Comparison of ENCODE assay signal across 8 cellular contexts in the genomic region with DNA sequence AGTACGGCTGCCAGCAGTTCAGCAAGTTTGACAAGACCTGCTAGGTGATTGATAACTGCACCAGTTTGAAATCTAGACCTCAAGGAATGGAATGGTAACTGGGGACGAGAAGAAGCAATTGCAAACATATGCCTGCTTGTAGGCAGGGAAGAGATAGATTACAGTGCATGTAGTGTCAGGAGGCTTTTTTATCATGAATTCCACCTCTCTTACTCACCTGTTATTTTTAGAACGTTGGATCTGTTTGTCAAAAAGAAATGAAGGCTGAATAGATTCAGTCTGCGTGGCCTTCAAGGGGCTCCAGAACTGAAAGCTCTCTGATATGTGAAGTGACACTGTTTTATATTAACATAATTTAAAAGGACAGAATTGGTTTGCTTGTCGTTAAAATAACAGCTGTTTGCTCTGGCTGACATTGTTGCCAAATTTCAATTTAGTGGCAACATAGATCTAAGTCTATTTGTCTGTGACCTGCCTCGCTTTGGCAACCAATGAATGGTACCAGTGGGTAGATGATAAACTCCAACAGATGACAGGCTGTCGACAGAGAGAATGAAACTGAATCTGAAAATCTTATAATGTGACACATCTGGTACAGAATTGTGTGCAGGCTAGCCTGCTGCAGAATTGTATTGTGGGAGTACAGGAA.
DNase-seq lines count a peak whose midpoint lies in the region; ATAC-seq and TF ChIP-seq lines count a peak whose summit lies in the region.

No MANE protein-coding gene starts in this region.

- peaks cover 0 to 17% (median 7%) of the 10 kb centered on the region in 3 donors for H3K36me3 Mint-ChIP-seq in naive thymus-derived CD8-positive, alpha-beta T cell

- peak overlapping the region in 1 of 10 donors; percentile 54 for H3K27ac Mint-ChIP-seq in naive thymus-derived CD8-positive, alpha-beta T cell

- TF ChIP-seq POLR2A in spleen (IDR thresholded peaks at IDR 0.05), result no peak

- no peak for TF ChIP-seq CTCF in A673 (conservative IDR thresholded peaks at IDR 0.05; ENCODE audit: low read depth, low read length)
- TF ChIP-seq CTCF in RWPE2 (IDR thresholded peaks at IDR 0.05; ENCODE audit: poor library complexity, severe bottlenecking), result no peak
- no peak for TF ChIP-seq CTCF in spleen (IDR thresholded peaks at IDR 0.05 in 8 of 11, conservative IDR thresholded peaks at IDR 0.05 in 3 of 11)

- 56 to 76% (median 71%) methylated on average over 7 of the region's 7 CpGs for WGBS in spleen, 5 donors

- H3K36me3 ChIP-seq in A673 (ENCODE audit: insufficient read depth, low read length, poor library complexity, severe bottlenecking), result no peaks in the 10 kb centered on the region
- H3K36me3 ChIP-seq in RWPE2 (ENCODE audit: low read depth), result no peaks in the 10 kb centered on the region
- no peaks in the 10 kb centered on the region for H3K36me3 ChIP-seq in spleen

- H3K4me1 Mint-ChIP-seq in naive thymus-derived CD8-positive, alpha-beta T cell, result peaks cover 0 to 8% (median 5%) of the 10 kb centered on the region in 4 donors

- H3K27ac ChIP-seq in A673 (ENCODE audit: low read depth, low read length, poor library complexity, severe bottlenecking), result no peak overlapping the region
- no peak overlapping the region for H3K27ac ChIP-seq in RWPE2 (ENCODE audit: poor library complexity, severe bottlenecking)
- H3K27ac ChIP-seq in spleen, result peak overlapping the region in 1 of 8 donors; percentile 24

- H3K27me3 ChIP-seq in A673 (replicated peaks; ENCODE audit: insufficient read depth, low read depth, low read length, poor library complexity), result no peaks in the 10 kb centered on the region
- H3K27me3 ChIP-seq in RWPE2 (ENCODE audit: insufficient read depth, poor library complexity, severe bottlenecking), result no peaks in the 10 kb centered on the region
- no peaks in the 10 kb centered on the region for H3K27me3 ChIP-seq in spleen (replicated peaks in 1 of 7)

- no peaks in the 10 kb centered on the region for H3K4me1 ChIP-seq in A673 (ENCODE audit: insufficient read depth, low read length, poor library complexity, severe bottlenecking)
- peaks cover 10% of the 10 kb centered on the region for H3K4me1 ChIP-seq in RWPE2 (ENCODE audit: insufficient read depth, poor library complexity, severe bottlenecking)
- peaks cover 0 to 26% (median 15%) of the 10 kb centered on the region in 6 donors for H3K4me1 ChIP-seq in spleen

- H3K9me3 ChIP-seq in A673 (ENCODE audit: low read depth, low read length, poor library complexity, severe bottlenecking) (no peaks in the 10 kb centered on the region), RWPE2 (ENCODE audit: severe bottlenecking) (no peaks in the 10 kb centered on the region), spleen (no peaks in the 10 kb centered on the region)

- intact Hi-C loops in A673 (cut with micrococcal nuclease; ENCODE audit: unreplicated experiment) (no loop called here), spleen (cut with DNase I; ENCODE audit: low total_unique reads) (no loop called here)

- DNase-seq in A673 (ENCODE audit: low spot score), result peak; percentile 15
- DNase-seq in RWPE2 (ENCODE audit: low spot score), result no peak
- DNase-seq in inferior parietal cortex (ENCODE audit: extremely low spot score), result peak; percentile 26
- DNase-seq in spleen, result no peak
- no peak for DNase-seq in naive thymus-derived CD8-positive, alpha-beta T cell
- DNase-seq in activated CD4-positive, alpha-beta T cell treated with anti-CD3 and anti-CD28 coated beads for 4 hours, result no peak

- POLR2A ChIA-PET in A673 (lab: Charles Lee; ENCODE audit: low non-redundant PET), result no interaction called here
- POLR2A ChIA-PET in naive thymus-derived CD8-positive, alpha-beta T cell (lab: Charles Lee), result no interaction called here

- no peaks in the 10 kb centered on the region for H3K27me3 Mint-ChIP-seq in naive thymus-derived CD8-positive, alpha-beta T cell

- CTCF ChIA-PET in A673 (lab: Charles Lee), result no interaction called here

- ATAC-seq in GM18858 (IDR thresholded peaks at IDR 0.05; ENCODE audit: unreplicated experiment), result peak; percentile 98
- ATAC-seq in HG02981 (IDR thresholded peaks at IDR 0.05; ENCODE audit: unreplicated experiment), result peak; percentile 99
- peak; percentile 75 for ATAC-seq in RWPE2 (ENCODE audit: low read depth)
- ATAC-seq in naive thymus-derived CD8-positive, alpha-beta T cell, result no peak

- no peak overlapping the region for H3K4me3 Mint-ChIP-seq in naive thymus-derived CD8-positive, alpha-beta T cell

- BruUV-seq in A673 (replicated peaks; lab: Mats Ljungman, UMichigan), result no TSS peak

- no peaks in the 10 kb centered on the region for H3K9me3 Mint-ChIP-seq in naive thymus-derived CD8-positive, alpha-beta T cell

- H3K4me3 ChIP-seq in A673 (ENCODE audit: low read depth, low read length, poor library complexity, severe bottlenecking) (no peak overlapping the region), RWPE2 (ENCODE audit: severe bottlenecking) (no peak overlapping the region), spleen (peak overlapping the region in 1 of 8 donors; percentile 18)

Comparison
In these comparisons a context has a peak if more than half of its experiments do, and no peak if none do; other contexts are left out.
1. DNase-seq: peak in A673 (single experiment) and inferior parietal cortex (single experiment); none in RWPE2 (single experiment), spleen (single experiment), naive thymus-derived CD8-positive, alpha-beta T cell (0 of 10) and activated CD4-positive, alpha-beta T cell treated with anti-CD3 and anti-CD28 coated beads for 4 hours (0 of 2).
2. ATAC-seq: peak in GM18858 (single experiment), HG02981 (single experiment) and RWPE2 (single experiment); none in naive thymus-derived CD8-positive, alpha-beta T cell (0 of 2).